8 cellular contexts compared by ENCODE assay signal in the genomic region with DNA sequence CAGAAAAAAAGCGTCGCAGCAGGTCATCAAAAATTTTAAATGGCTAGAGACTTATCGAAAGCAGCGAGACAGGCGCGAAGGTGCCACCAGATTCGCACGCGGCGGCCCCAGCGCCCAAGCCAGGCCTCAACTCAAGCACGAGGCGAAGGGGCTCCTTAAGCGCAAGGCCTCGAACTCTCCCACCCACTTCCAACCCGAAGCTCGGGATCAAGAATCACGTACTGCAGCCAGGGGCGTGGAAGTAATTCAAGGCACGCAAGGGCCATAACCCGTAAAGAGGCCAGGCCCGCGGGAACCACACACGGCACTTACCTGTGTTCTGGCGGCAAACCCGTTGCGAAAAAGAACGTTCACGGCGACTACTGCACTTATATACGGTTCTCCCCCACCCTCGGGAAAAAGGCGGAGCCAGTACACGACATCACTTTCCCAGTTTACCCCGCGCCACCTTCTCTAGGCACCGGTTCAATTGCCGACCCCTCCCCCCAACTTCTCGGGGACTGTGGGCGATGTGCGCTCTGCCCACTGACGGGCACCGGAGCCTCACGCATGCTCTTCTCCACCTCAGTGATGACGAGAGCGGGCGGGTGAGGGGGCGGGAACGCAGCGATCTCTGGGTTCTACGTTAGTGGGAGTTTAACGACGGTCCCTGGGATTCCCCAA. TPM values are rescaled to one million over a fixed set of nuclear protein-coding genes. Genes with fewer than 3 reads are reported as not detected.
DNase-seq lines count a peak whose midpoint lies in the region; ATAC-seq and TF ChIP-seq lines count a peak whose summit lies in the region.

A gene (minus strand): TSS at position 345 of the 663 bp plus-strand sequence. CDS start 1,006 bp downstream, outside the sequence.

- DNase-seq in Caki2 (ENCODE audit: low read depth): peak; percentile 100
- peak; percentile 98 for DNase-seq in activated CD8-positive, alpha-beta memory T cell treated with anti-CD3 and anti-CD28 coated beads, Interleukin-2, amount 50 U/mL, for 48 hours
- DNase-seq in endothelial cell (ENCODE audit: low spot score): peak; percentile 100
- peak; percentile 99 for DNase-seq in midbrain (lab: John Stamatoyannopoulos, UW)
- DNase-seq in stimulated activated CD8-positive, alpha-beta memory T cell treated with anti-CD3 and anti-CD28 coated beads, Interleukin-2, amount 100 ng/mL, for 1 hour (ENCODE audit: low read depth in 2 of 2): peak; percentile 97 to 99

- in situ Hi-C loops in Caki2 (cut with HindIII; ENCODE audit: low pct_unique_long_range_greater_than_20kb, low sequenced_read_pairs): no loop called here

- H3K27ac Mint-ChIP-seq in endothelial cell (ENCODE audit: unreplicated experiment): peak within 1 kb of the TSS; percentile 100

- H3K4me2 ChIP-seq in OCI-LY1 (ENCODE audit: low read length): peak within 1 kb of the TSS; percentile 67

- no peak within 1 kb of the TSS for H2AFZ ChIP-seq in OCI-LY1 (ENCODE audit: low read length)

- peaks cover 48% of the 10 kb centered on the region for H3K36me3 Mint-ChIP-seq in endothelial cell (ENCODE audit: low read depth, unreplicated experiment)

- WGBS in HUES64: under 1% methylated on average over 53 of the region's 53 CpGs

- H3K27me3 Mint-ChIP-seq in endothelial cell (ENCODE audit: unreplicated experiment): peaks cover 29% of the 10 kb centered on the region

- peaks cover 4% of the 10 kb centered on the region for H3K9me3 Mint-ChIP-seq in endothelial cell (ENCODE audit: unreplicated experiment)

- peaks cover 14% of the 10 kb centered on the region for H3F3A ChIP-seq in OCI-LY1 (ENCODE audit: insufficient read depth, low read length)

- H3K9me3 ChIP-seq in HUES64 (ENCODE audit: insufficient read depth, low read depth, low read length) (no peaks in the 10 kb centered on the region), OCI-LY1 (ENCODE audit: low read length) (no peaks in the 10 kb centered on the region)

- H3K4me1 Mint-ChIP-seq in endothelial cell (ENCODE audit: unreplicated experiment): peaks cover 32% of the 10 kb centered on the region

- peak within 1 kb of the TSS; percentile 98 for H3K4me3 Mint-ChIP-seq in endothelial cell (ENCODE audit: unreplicated experiment)

- peak within 1 kb of the TSS; percentile 99 for H3K27ac ChIP-seq in HUES64 (ENCODE audit: low read depth, low read length)
- H3K27ac ChIP-seq in OCI-LY1 (ENCODE audit: low read depth, low read length, poor library complexity, severe bottlenecking): peak within 1 kb of the TSS; percentile 94

- TF ChIP-seq CTCF in OCI-LY1 (IDR thresholded peaks at IDR 0.05; ENCODE audit: low read length) (no peak), endothelial cell (IDR thresholded peaks at IDR 0.05; ENCODE audit: unreplicated experiment) (no peak)

- H3K36me3 ChIP-seq in HUES64 (ENCODE audit: insufficient read depth, low read length) (peaks cover 48% of the 10 kb centered on the region), OCI-LY1 (ENCODE audit: insufficient read depth, low read length) (peaks cover 48% of the 10 kb centered on the region)

- peak; percentile 69 for ATAC-seq in GM21423 (IDR thresholded peaks at IDR 0.05; ENCODE audit: unreplicated experiment)

- H3K79me2 ChIP-seq in OCI-LY1 (ENCODE audit: insufficient read depth, low read length): peaks cover 5% of the 10 kb centered on the region; the same call in 1 of the 2 replicates

- H3K4me3 ChIP-seq in HUES64 (ENCODE audit: low read length) (peak within 1 kb of the TSS; percentile 95), OCI-LY1 (ENCODE audit: low read depth, low read length, poor library complexity, severe bottlenecking) (peak within 1 kb of the TSS; percentile 77)

- H3K27me3 ChIP-seq in HUES64 (ENCODE audit: insufficient read depth, low read length) (no peaks in the 10 kb centered on the region), OCI-LY1 (ENCODE audit: insufficient read depth, low read length) (no peaks in the 10 kb centered on the region)

- H4K20me1 ChIP-seq in OCI-LY1 (ENCODE audit: insufficient read depth, low read length): no peaks in the 10 kb centered on the region

- peaks cover 7% of the 10 kb centered on the region; the same call in 1 of the 2 replicates for H3K4me1 ChIP-seq in HUES64 (ENCODE audit: insufficient read depth, low read length)
- peaks cover 44% of the 10 kb centered on the region for H3K4me1 ChIP-seq in OCI-LY1 (ENCODE audit: insufficient read depth, low read length, severe bottlenecking)

- peak within 1 kb of the TSS; percentile 100 for H3K9ac ChIP-seq in HUES64 (ENCODE audit: low read depth, low read length)
- H3K9ac ChIP-seq in OCI-LY1 (ENCODE audit: low read length): peak within 1 kb of the TSS; percentile 92

- no peaks in the 10 kb centered on the region for H3K9me2 ChIP-seq in OCI-LY1 (ENCODE audit: low read depth, low read length)

RNA-seq across cellular contexts. Expression of the gene that starts here (rescaled TPM):
- total RNA-seq in Caki2 (2014; rRNA removed; shearing (Covaris generic); ENCODE audit: low replicate concordance): 12,857 and 13,074 TPM in 2 replicates
- 7,340 TPM for polyA plus RNA-seq in HUES64 (2013, experiment 1 of 2)
- polyA plus RNA-seq in HUES64 (2013, experiment 2 of 2): 8,038 TPM
- 13,000 TPM for total RNA-seq in endothelial cell (ENCODE audit: unreplicated experiment)

Comparison
In these comparisons a context has a peak if more than half of its experiments do, and no peak if none do; other contexts are left out.
1. Peak in every context shown above with its lines: DNase-seq, ATAC-seq, H3K4me3 ChIP-seq and H3K27ac ChIP-seq.